In the genomic region with DNA sequence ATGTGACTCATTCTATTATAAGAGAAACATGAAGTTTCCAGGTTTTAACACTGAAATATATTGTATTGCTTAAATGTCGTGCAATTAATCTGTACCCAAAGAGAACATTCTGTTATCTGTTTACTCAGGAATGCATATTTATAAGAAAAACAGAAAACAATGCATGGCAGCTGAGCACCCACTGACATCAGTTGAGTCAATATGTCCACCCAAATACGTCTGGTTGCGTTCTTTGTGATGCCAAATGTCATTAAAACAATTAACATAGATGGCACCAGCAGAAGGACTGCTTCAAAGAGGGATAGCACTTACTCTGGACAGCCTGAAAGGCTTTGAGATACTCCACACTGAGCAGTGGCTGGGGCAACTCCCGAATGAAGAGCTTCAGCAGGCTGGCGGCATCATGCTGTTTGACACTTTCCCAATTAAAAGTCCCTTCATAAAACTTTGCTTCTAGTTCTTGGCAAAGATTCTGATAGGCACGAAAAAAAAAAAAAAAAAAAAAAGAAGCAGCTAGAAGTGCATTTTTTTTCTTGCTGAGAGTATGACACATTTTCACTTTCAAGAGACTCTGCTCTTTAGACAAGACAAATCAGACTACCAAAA, we compare ENCODE assay signal across 18 cellular contexts.
DNase-seq lines count a peak whose midpoint lies in the region; ATAC-seq and TF ChIP-seq lines count a peak whose summit lies in the region.
"Had no signal": no experiment of that assay in that cellular context is flagged by ENCODE, and none has a peak within 500 bp of the region (broad histone marks: within the 10 kb centered on the region; RNA-seq: fewer than 3 reads in every experiment).

No MANE protein-coding gene starts in this region.

- no peak for TF ChIP-seq POLR2A in IMR-90 (IDR thresholded peaks at IDR 0.05; ENCODE audit: low read depth, low read length)

- H4K20me1 ChIP-seq in IMR-90 (ENCODE audit: insufficient read depth, low read length) (no peaks in the 10 kb centered on the region), neural progenitor cell (ENCODE audit: low read depth) (no peaks in the 10 kb centered on the region)

- no peak overlapping the region for H2BK20ac ChIP-seq in IMR-90 (ENCODE audit: low read depth, low read length)

- H3K18ac ChIP-seq in IMR-90 (ENCODE audit: low read depth, low read length): no peak overlapping the region

- in situ Hi-C loops in G401 (cut with HindIII; ENCODE audit: low sequenced_read_pairs): no loop called here
- in situ Hi-C loops in IMR-90 (cut with MboI; ENCODE audit: low sequenced_read_pairs): no loop called here
- in situ Hi-C loops in astrocyte of the spinal cord (cut with HindIII; ENCODE audit: low sequenced_read_pairs): no loop called here

- H2BK15ac ChIP-seq in IMR-90 (ENCODE audit: low read depth, low read length): no peak overlapping the region

- H3K9me3 ChIP-seq in IMR-90 (ENCODE audit: control insufficient read depth, insufficient read depth, low read length): no peaks in the 10 kb centered on the region
- H3K9me3 ChIP-seq in neural progenitor cell (ENCODE audit: low read depth): no peaks in the 10 kb centered on the region
- H3K9me3 ChIP-seq in BE2C: no peaks in the 10 kb centered on the region
- H3K9me3 ChIP-seq: BLaER1 treated with 17β-estradiol and CSF1 and Interleukin-3, amounts not matched to agents 10 nM and 100 nM; upper lobe of right lung had no signal

- H4K8ac ChIP-seq in IMR-90 (ENCODE audit: low read depth in 2 of 2, low read length in 2 of 2): no peak overlapping the region

- no TSS peak for BruUV-seq in IMR-90 (replicated peaks; lab: Mats Ljungman, UMichigan)

- POLR2A ChIA-PET in IMR-90 (lab: Charles Lee; ENCODE audit: unreplicated experiment): no interaction called here
- POLR2A ChIA-PET in activated CD4-positive, alpha-beta memory T cell treated with anti-CD3 and anti-CD28 coated beads for 36 hours (lab: Charles Lee): no interaction called here

- intact Hi-C loops in IMR-90 (cut with micrococcal nuclease): no loop called here
- intact Hi-C loops in activated CD4-positive, alpha-beta memory T cell treated with anti-CD3 and anti-CD28 coated beads for 36 hours (cut with micrococcal nuclease): no loop called here

- no peak overlapping the region for H3K56ac ChIP-seq in IMR-90 (ENCODE audit: extremely low read depth, insufficient read depth, low read length)

- H3K4me3 Mint-ChIP-seq in neural progenitor cell: no peak overlapping the region
- no peak overlapping the region for H3K4me3 Mint-ChIP-seq in activated CD4-positive, alpha-beta memory T cell treated with anti-CD3 and anti-CD28 coated beads for 36 hours
- H3K4me3 Mint-ChIP-seq: T-helper 17 cell had no signal

- no peak for TF ChIP-seq RAD21 in IMR-90 (IDR thresholded peaks at IDR 0.05; ENCODE audit: low read length)

- no peaks in the 10 kb centered on the region for H3F3A ChIP-seq in neural progenitor cell (ENCODE audit: low read depth)

- CTCF ChIA-PET in IMR-90 (lab: Yijun Ruan, JAX): interaction anchor here (0.5 to 0.7 kb wide), 4 partner anchors 10 to 543 kb away, joined by 3 to 4 read pairs (median 4); no protein-coding TSS in a partner anchor
- CTCF ChIA-PET in activated CD4-positive, alpha-beta memory T cell treated with anti-CD3 and anti-CD28 coated beads for 36 hours (lab: Charles Lee): interaction anchor here (0.7 to 1.5 kb wide), 3 partner anchors 9 to 144 kb away, joined by 3 to 5 read pairs (median 3); no protein-coding TSS in a partner anchor

- H3K23ac ChIP-seq in IMR-90 (ENCODE audit: low read depth, low read length): no peak overlapping the region

- H3K4me2 ChIP-seq in IMR-90 (ENCODE audit: low read depth, low read length) (peak overlapping the region; percentile 4; the same call in 1 of the 2 replicates), neural progenitor cell (no peak overlapping the region)

- no peak overlapping the region for H2BK120ac ChIP-seq in IMR-90 (ENCODE audit: low read depth, low read length)

- no peak overlapping the region for H2AK9ac ChIP-seq in IMR-90 (replicated peaks; ENCODE audit: low read depth, low read length, poor library complexity)

- WGBS in IMR-90 (ENCODE audit: extremely low coverage in 2 of 2, insufficient read length in 1 of 2), 2 experiments: no CpG with 5 or more reads among the region's 6 CpGs

- no peaks in the 10 kb centered on the region for H3K27me3 ChIP-seq in IMR-90 (ENCODE audit: control insufficient read depth, insufficient read depth, low read length)
- no peaks in the 10 kb centered on the region for H3K27me3 ChIP-seq in neural progenitor cell
- no peaks in the 10 kb centered on the region for H3K27me3 ChIP-seq in BE2C
- H3K27me3 ChIP-seq: BLaER1 treated with 17β-estradiol and CSF1 and Interleukin-3, amounts not matched to agents 10 nM and 100 nM; upper lobe of right lung had no signal

- peaks cover 0 to 12% of the 10 kb centered on the region in 2 experiments; a peak in 2 of 4 replicates for H3K79me1 ChIP-seq in IMR-90 (ENCODE audit: low read depth in 1 of 2, low read length in 2 of 2)

- ATAC-seq in IMR-90 (ENCODE audit: low read depth): no peak
- ATAC-seq: T-helper 17 cell, upper lobe of right lung had no signal

- H3K14ac ChIP-seq in IMR-90 (replicated peaks; ENCODE audit: low read depth, low read length): no peak overlapping the region

- no peaks in the 10 kb centered on the region for H3K9me1 ChIP-seq in IMR-90 (ENCODE audit: insufficient read depth, low read length)

- H3K4me1 ChIP-seq in IMR-90 (ENCODE audit: control insufficient read depth, insufficient read depth, low read length) (peaks cover 4% of the 10 kb centered on the region; the same call in 1 of the 2 replicates), neural progenitor cell (peaks cover 9% of the 10 kb centered on the region), BE2C (no peaks in the 10 kb centered on the region)
- H3K4me1 ChIP-seq: upper lobe of right lung had no signal

- no peaks in the 10 kb centered on the region for H3K4me1 Mint-ChIP-seq in neural progenitor cell
- peaks cover 5% of the 10 kb centered on the region for H3K4me1 Mint-ChIP-seq in activated CD4-positive, alpha-beta memory T cell treated with anti-CD3 and anti-CD28 coated beads for 36 hours (ENCODE audit: low read depth)

- no peak overlapping the region for H3K4ac ChIP-seq in IMR-90 (ENCODE audit: low read depth, low read length)

- H3K9me3 Mint-ChIP-seq in neural progenitor cell: no peaks in the 10 kb centered on the region
- no peaks in the 10 kb centered on the region for H3K9me3 Mint-ChIP-seq in activated CD4-positive, alpha-beta memory T cell treated with anti-CD3 and anti-CD28 coated beads for 36 hours

- H3K36me3 Mint-ChIP-seq in neural progenitor cell: peaks cover 2% of the 10 kb centered on the region
- peaks cover 4% of the 10 kb centered on the region for H3K36me3 Mint-ChIP-seq in activated CD4-positive, alpha-beta memory T cell treated with anti-CD3 and anti-CD28 coated beads for 36 hours

- H2AFZ ChIP-seq in IMR-90 (replicated peaks; ENCODE audit: low read length, poor library complexity) (no peak overlapping the region), neural progenitor cell (replicated peaks) (no peak overlapping the region)

- H3K27ac ChIP-seq in IMR-90 (ENCODE audit: insufficient read depth, low read length): no peak overlapping the region
- no peak overlapping the region for H3K27ac ChIP-seq in neural progenitor cell
- H3K27ac ChIP-seq: upper lobe of right lung had no signal

- H3K27ac Mint-ChIP-seq in neural progenitor cell: no peak overlapping the region
- no peak overlapping the region for H3K27ac Mint-ChIP-seq in activated CD4-positive, alpha-beta memory T cell treated with anti-CD3 and anti-CD28 coated beads for 36 hours
- H3K27ac Mint-ChIP-seq: T-helper 17 cell had no signal

- H3K36me3 ChIP-seq in IMR-90 (ENCODE audit: control insufficient read depth, insufficient read depth, low read length) (no peaks in the 10 kb centered on the region; the same call in 1 of the 2 replicates), neural progenitor cell (no peaks in the 10 kb centered on the region), BE2C (no peaks in the 10 kb centered on the region)

- no peak overlapping the region for H4K91ac ChIP-seq in IMR-90 (ENCODE audit: insufficient read depth, low read depth, low read length)

- H3K79me2 ChIP-seq in neural progenitor cell (ENCODE audit: low read depth): no peaks in the 10 kb centered on the region

- no peak for TF ChIP-seq CTCF in IMR-90 (conservative IDR thresholded peaks at IDR 0.05; ENCODE audit: low read depth, low read length)
- TF ChIP-seq CTCF in astrocyte of the spinal cord (IDR thresholded peaks at IDR 0.05; ENCODE audit: low read depth, low read length): no peak
- no peak for TF ChIP-seq CTCF in neural progenitor cell (IDR thresholded peaks at IDR 0.05)
- no peak for TF ChIP-seq CTCF in BE2C (IDR thresholded peaks at IDR 0.05; ENCODE audit: low read depth, low read length)

- dilution Hi-C loops in IMR-90 (cut with HindIII; ENCODE audit: low sequenced_read_pairs, unreplicated experiment): no loop called here

- H4K5ac ChIP-seq in IMR-90 (ENCODE audit: low read depth, low read length): no peak overlapping the region

- H3K27me3 Mint-ChIP-seq in neural progenitor cell (ENCODE audit: insufficient read depth, low read depth): no peaks in the 10 kb centered on the region
- H3K27me3 Mint-ChIP-seq in activated CD4-positive, alpha-beta memory T cell treated with anti-CD3 and anti-CD28 coated beads for 36 hours: no peaks in the 10 kb centered on the region
- H3K27me3 Mint-ChIP-seq: T-helper 17 cell had no signal

- DNase-seq in G401 (ENCODE audit: low spot score) (peak; percentile 9), IMR-90 (peak; percentile 30), astrocyte of the spinal cord (ENCODE audit: low read depth, low spot score) (peak; percentile 35), neural progenitor cell (ENCODE audit: low spot score) (peak; percentile 18), hippocampal formation (lab: John Stamatoyannopoulos, UW) (no peak), BE2C (no peak)
- DNase-seq in activated CD4-positive, alpha-beta memory T cell treated with anti-CD3 and anti-CD28 coated beads for 36 hours: no peak
- DNase-seq in activated CD4-positive, alpha-beta T cell treated with anti-CD3 and anti-CD28 coated beads for 4 hours: no peak
- DNase-seq: activated T-cell treated with anti-CD3 and anti-CD28 coated beads, Interleukin-2, amount 50 U/mL, for 48 hours; amniotic stem cell; DND-41; foreskin fibroblast; islet precursor cell; NCI-H345; stimulated activated CD4-positive, alpha-beta T cell treated with anti-CD3 and anti-CD28 coated beads, Interleukin-2, amount 100 ng/mL, for 48 hours; T-helper 17 cell; upper lobe of right lung had no signal

- no peak overlapping the region for H2BK5ac ChIP-seq in IMR-90 (ENCODE audit: low read depth, low read length, poor library complexity, severe bottlenecking)

- H3K4me3 ChIP-seq in IMR-90 (ENCODE audit: insufficient read depth, low read depth, low read length) (no peak overlapping the region), astrocyte of the spinal cord (ENCODE audit: low read depth, low read length) (no peak overlapping the region), neural progenitor cell (no peak overlapping the region), BE2C (ENCODE audit: low read depth, low read length) (no peak overlapping the region)
- H3K4me3 ChIP-seq: BLaER1 treated with 17β-estradiol and CSF1 and Interleukin-3, amounts not matched to agents 10 nM and 100 nM; upper lobe of right lung had no signal

- H3K9ac ChIP-seq in IMR-90 (ENCODE audit: low read depth, low read length) (no peak overlapping the region), neural progenitor cell (no peak overlapping the region)
- H3K9ac ChIP-seq: BLaER1 treated with 17β-estradiol and CSF1 and Interleukin-3, amounts not matched to agents 10 nM and 100 nM had no signal

- H2AK5ac ChIP-seq in IMR-90 (ENCODE audit: low read depth, low read length): no peak overlapping the region

Comparison
In these comparisons a context has a peak if more than half of its experiments do, and no peak if none do; other contexts are left out.
1. DNase-seq: peak in G401 (single experiment), IMR-90 (single experiment), astrocyte of the spinal cord (single experiment) and neural progenitor cell (single experiment); none in activated CD4-positive, alpha-beta memory T cell treated with anti-CD3 and anti-CD28 coated beads for 36 hours (single experiment), hippocampal formation (0 of 2), BE2C (single experiment) and activated CD4-positive, alpha-beta T cell treated with anti-CD3 and anti-CD28 coated beads for 4 hours (0 of 2).